In genomic region chr6:17932362-17932852, GRCh38 we compare ENCODE assay signal across 9 cellular contexts. TPM values are rescaled to one million over a fixed set of nuclear protein-coding genes. Genes with fewer than 3 reads are reported as not detected.
DNase-seq lines count a peak whose midpoint lies in the region; ATAC-seq and TF ChIP-seq lines count a peak whose summit lies in the region.
"Had no signal": no experiment of that assay in that cellular context is flagged by ENCODE, and none has a peak within 500 bp of the region (broad histone marks: within the 10 kb centered on the region; RNA-seq: fewer than 3 reads in every experiment).

No MANE protein-coding gene starts in this region.

- TF ChIP-seq CTCF in fibroblast of villous mesenchyme (IDR thresholded peaks at IDR 0.05; ENCODE audit: insufficient read depth, low read depth, low read length) (no peak), omental fat pad (IDR thresholded peaks at IDR 0.05) (no peak)

- no peak overlapping the region for H3K4me3 ChIP-seq in fibroblast of villous mesenchyme (ENCODE audit: low read depth, low read length)

- ATAC-seq in omental fat pad (ENCODE audit: low FRiP score) (peak; percentile 70), HG02981 (IDR thresholded peaks at IDR 0.05; ENCODE audit: unreplicated experiment) (no peak), HG03139 (IDR thresholded peaks at IDR 0.05; ENCODE audit: unreplicated experiment) (no peak)

- peak; percentile 66 for DNase-seq in CD1c-positive myeloid dendritic cell (ENCODE audit: extremely low spot score)
- DNase-seq in UCSD-AML1 (lab: John Stamatoyannopoulos, UW; ENCODE audit: unreplicated experiment): peak; percentile 13
- peak; percentile 79 for DNase-seq in fibroblast of villous mesenchyme (ENCODE audit: low read depth)
- no peak for DNase-seq in omental fat pad (ENCODE audit: low spot score)
- DNase-seq in stimulated activated CD4-positive, alpha-beta T cell treated with anti-CD3 and anti-CD28 coated beads, Interleukin-2, amount 100 ng/mL, for 48 hours: no peak
- DNase-seq in SW480 (ENCODE audit: low spot score): no peak
- DNase-seq: GOT3 had no signal

RNA-seq across cellular contexts. Expression of gene KIF13A, which starts 55.0 kb away (rescaled TPM):
- total RNA-seq in fibroblast of villous mesenchyme: 49.2 and 53.8 TPM in 2 replicates
- 10 to 100 TPM; 38.6 to 64.3 (median 43.9) TPM for total RNA-seq in omental fat pad

Comparison
In these comparisons a context has a peak if more than half of its experiments do, and no peak if none do; other contexts are left out.
1. DNase-seq: peak in CD1c-positive myeloid dendritic cell (single experiment), UCSD-AML1 (single experiment) and fibroblast of villous mesenchyme (single experiment); none in omental fat pad (single experiment), stimulated activated CD4-positive, alpha-beta T cell treated with anti-CD3 and anti-CD28 coated beads, Interleukin-2, amount 100 ng/mL, for 48 hours (0 of 2) and SW480 (single experiment).